Comparison of ENCODE assay signal across 1 cellular context in genomic region chr10:129468187-129468586, GRCh38.
TF ChIP-seq lines count a peak whose summit lies in the region.

No MANE protein-coding gene starts in this region.

TF ChIP-seq in SK-N-SH, 30 proteins besides CTCF, POLR2A, EP300 and RAD21 (continued from another document):
- TF ChIP-seq, protein P1, sequence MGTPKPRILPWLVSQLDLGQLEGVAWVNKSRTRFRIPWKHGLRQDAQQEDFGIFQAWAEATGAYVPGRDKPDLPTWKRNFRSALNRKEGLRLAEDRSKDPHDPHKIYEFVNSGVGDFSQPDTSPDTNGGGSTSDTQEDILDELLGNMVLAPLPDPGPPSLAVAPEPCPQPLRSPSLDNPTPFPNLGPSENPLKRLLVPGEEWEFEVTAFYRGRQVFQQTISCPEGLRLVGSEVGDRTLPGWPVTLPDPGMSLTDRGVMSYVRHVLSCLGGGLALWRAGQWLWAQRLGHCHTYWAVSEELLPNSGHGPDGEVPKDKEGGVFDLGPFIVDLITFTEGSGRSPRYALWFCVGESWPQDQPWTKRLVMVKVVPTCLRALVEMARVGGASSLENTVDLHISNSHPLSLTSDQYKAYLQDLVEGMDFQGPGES (IDR thresholded peaks at IDR 0.05; ENCODE audit: low read depth, low read length) = no peak
- TF ChIP-seq PBX3 (IDR thresholded peaks at IDR 0.05) (no peak), TEAD4 (IDR thresholded peaks at IDR 0.05; ENCODE audit: borderline replicate concordance, insufficient read depth) (no peak), RXRA (IDR thresholded peaks at IDR 0.05; ENCODE audit: borderline replicate concordance, low read depth) (no peak), GABPA (IDR thresholded peaks at IDR 0.05; ENCODE audit: low read depth) (no peak), ELF1 (IDR thresholded peaks at IDR 0.05) (no peak), FOSL2 (IDR thresholded peaks at IDR 0.05; ENCODE audit: borderline replicate concordance, low read depth) (no peak)
